ENCODE assay signal across 9 cellular contexts in the genomic region with DNA sequence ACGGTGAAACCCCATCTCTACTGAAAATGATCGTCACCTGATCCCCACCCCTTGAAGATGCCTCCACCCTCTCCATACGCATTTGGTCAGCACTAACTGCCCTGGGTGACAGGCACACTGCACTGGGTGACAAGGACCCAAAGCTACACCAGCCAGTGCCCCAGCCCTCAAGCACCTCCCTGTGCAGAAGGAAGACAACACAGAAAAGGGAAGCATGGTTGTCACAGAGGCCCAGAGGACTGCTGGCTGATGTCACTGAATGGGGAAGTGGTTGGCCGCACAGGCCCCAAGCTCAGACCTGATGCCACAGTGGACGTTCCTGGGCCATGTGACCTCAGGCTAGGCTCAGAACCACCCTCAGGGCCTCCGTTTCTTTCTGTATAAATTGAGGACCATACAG. TPM values are rescaled to one million over a fixed set of nuclear protein-coding genes. Genes with fewer than 3 reads are reported as not detected.
DNase-seq lines count a peak whose midpoint lies in the region; ATAC-seq, FAIRE-seq and TF ChIP-seq lines count a peak whose summit lies in the region.
"Had no signal": no experiment of that assay in that cellular context is flagged by ENCODE, and none has a peak within 500 bp of the region (broad histone marks: within the 10 kb centered on the region; RNA-seq: fewer than 3 reads in every experiment).

No MANE protein-coding gene starts in this region.

- no peaks in the 10 kb centered on the region for H3K79me1 ChIP-seq in neuronal stem cell (ENCODE audit: low read depth, low read length)

- RAD21 ChIA-PET in GM12878 (lab: Charles Lee; ENCODE audit: unreplicated experiment): interaction anchor here (0.7 to 4.1 kb wide), 6 partner anchors 10 to 180 kb away, joined by 3 to 25 read pairs (median 6); no protein-coding TSS in a partner anchor

- CTCF ChIA-PET in GM12878 (lab: Yijun Ruan, JAX): interaction anchor here (0.6 to 3.0 kb wide), 8 partner anchors 10 to 179 kb away, joined by 3 to 17 read pairs (median 7); no protein-coding TSS in a partner anchor
- CTCF ChIA-PET in activated naive CD4-positive, alpha-beta T cell treated with anti-CD3 and anti-CD28 coated beads for 36 hours (lab: Charles Lee): interaction anchor here (0.7 kb wide), 1 partner anchor 27 kb away, joined by 3 read pairs; no protein-coding TSS in a partner anchor

- TF ChIP-seq POLR2A in GM12878 (IDR thresholded peaks at IDR 0.05; ENCODE audit: low read depth, low read length): peak; percentile 77

- no peak for TF ChIP-seq RAD21 in GM12878 (IDR thresholded peaks at IDR 0.05; ENCODE audit: insufficient read depth, low read depth, low read length)

- no peak overlapping the region for H4K8ac ChIP-seq in neuronal stem cell (ENCODE audit: low read depth, low read length)

- FAIRE-seq in GM12878 (lab: Jason Lieb, UNC): peak; percentile 88
- FAIRE-seq: colon had no signal

- H2BK120ac ChIP-seq in neuronal stem cell (ENCODE audit: low read depth, low read length): no peak overlapping the region

- H3K9me3 Mint-ChIP-seq in activated naive CD4-positive, alpha-beta T cell treated with anti-CD3 and anti-CD28 coated beads for 36 hours: peaks cover 2% of the 10 kb centered on the region

- peaks cover 37% of the 10 kb centered on the region for H3K4me1 Mint-ChIP-seq in activated naive CD4-positive, alpha-beta T cell treated with anti-CD3 and anti-CD28 coated beads for 36 hours (ENCODE audit: low read depth)

- no peaks in the 10 kb centered on the region for H3K27me3 Mint-ChIP-seq in activated naive CD4-positive, alpha-beta T cell treated with anti-CD3 and anti-CD28 coated beads for 36 hours (ENCODE audit: low read depth)

- H3K36me3 ChIP-seq in GM06990 (ENCODE audit: control insufficient read depth, insufficient read depth, low read length): no peaks in the 10 kb centered on the region
- peaks cover 0 to 5% of the 10 kb centered on the region in 2 experiments; a peak in 2 of 4 replicates for H3K36me3 ChIP-seq in GM12878 (ENCODE audit: control insufficient read depth in 2 of 2, insufficient read depth in 2 of 2, low read length in 1 of 2)
- H3K36me3 ChIP-seq in neuronal stem cell (replicated peaks in 1 of 2; ENCODE audit: control insufficient read depth in 2 of 2, insufficient read depth in 2 of 2, low read length in 2 of 2): peaks cover 13 to 39% of the 10 kb centered on the region in 2 donors

- H2AFZ ChIP-seq in GM12878 (ENCODE audit: control insufficient read depth, low read depth, low read length) (peak overlapping the region; percentile 37; the same call in 1 of the 2 replicates), neuronal stem cell (ENCODE audit: low read length) (no peak overlapping the region)

- H3K27me3 ChIP-seq in GM06990 (replicated peaks; ENCODE audit: control insufficient read depth, insufficient read depth, low read length): no peaks in the 10 kb centered on the region
- no peaks in the 10 kb centered on the region for H3K27me3 ChIP-seq in GM12878 (replicated peaks in 1 of 2; ENCODE audit: control insufficient read depth in 2 of 2, insufficient read depth in 2 of 2, low read length in 1 of 2)
- H3K27me3 ChIP-seq in neuronal stem cell (ENCODE audit: control insufficient read depth in 3 of 3, insufficient read depth in 3 of 3, low read depth in 1 of 3, low read length in 3 of 3): no peaks in the 10 kb centered on the region

- H3K9ac ChIP-seq in GM12878 (ENCODE audit: control insufficient read depth, insufficient read depth, low read length) (peak overlapping the region; percentile 24; the same call in 1 of the 2 replicates), neuronal stem cell (ENCODE audit: low read depth, low read length, poor library complexity) (no peak overlapping the region)

- peak; percentile 81 to 87 for TF ChIP-seq EP300 in GM12878 (IDR thresholded peaks at IDR 0.05; ENCODE audit: borderline replicate concordance in 1 of 2, control insufficient read depth in 1 of 2, low read depth in 2 of 2, low read length in 2 of 2)

- peak; percentile 48 for ATAC-seq in GM21381 (IDR thresholded peaks at IDR 0.05; ENCODE audit: unreplicated experiment)
- peak; percentile 40 for ATAC-seq in HG03565 (IDR thresholded peaks at IDR 0.05; ENCODE audit: unreplicated experiment)
- ATAC-seq in GM12878: peak; percentile 74

- H3K4me1 ChIP-seq in GM12878 (ENCODE audit: control insufficient read depth, insufficient read depth, low read length) (peaks cover 70% of the 10 kb centered on the region), neuronal stem cell (ENCODE audit: control insufficient read depth in 2 of 2, insufficient read depth in 1 of 2, low read depth in 1 of 2, low read length in 2 of 2) (peaks cover 9 to 17% of the 10 kb centered on the region in 2 donors)

- H3K4me2 ChIP-seq in GM12878 (ENCODE audit: control insufficient read depth, insufficient read depth): peak overlapping the region; percentile 31
- no peak overlapping the region for H3K4me2 ChIP-seq in neuronal stem cell (ENCODE audit: insufficient read depth, low read length, poor library complexity, severe bottlenecking)

- no peak overlapping the region for H3K4ac ChIP-seq in neuronal stem cell (ENCODE audit: low read length)

- in situ Hi-C loops in GM12878 (cut with MboI): no loop called here

- peak; percentile 80 for DNase-seq in GM06990 (ENCODE audit: extremely low read depth, insufficient read length)
- peak; percentile 90 for DNase-seq in GM12878 (ENCODE audit: low read depth, low spot score)
- DNase-seq in neuronal stem cell (ENCODE audit: low spot score): no peak
- no peak for DNase-seq in activated naive CD4-positive, alpha-beta T cell treated with anti-CD3 and anti-CD28 coated beads, Interleukin-2, amount 50 U/mL, for 16 hours
- DNase-seq in activated naive CD4-positive, alpha-beta T cell treated with anti-CD3 and anti-CD28 coated beads for 36 hours: no peak
- DNase-seq in NCI-H345 treated with DMSO at 0.1 percent for 48 hours (lab: John Stamatoyannopoulos, UW; ENCODE audit: unreplicated experiment): no peak

- H3K14ac ChIP-seq in neuronal stem cell (ENCODE audit: low read length): no peak overlapping the region

- no peak for TF ChIP-seq CTCF in GM06990 (IDR thresholded peaks at IDR 0.05; ENCODE audit: insufficient read depth, low read length, poor library complexity, severe bottlenecking)
- no peak for TF ChIP-seq CTCF in GM12878 (IDR thresholded peaks at IDR 0.05 in 2 of 3, conservative IDR thresholded peaks at IDR 0.05 in 1 of 3; ENCODE audit: control insufficient read depth in 2 of 3, extremely low read depth in 1 of 3, insufficient read depth in 1 of 3, low read depth in 3 of 3, low read length in 3 of 3)

- no TSS peak for BruUV-seq in GM12878 (replicated peaks; lab: Mats Ljungman, UMichigan)

- H2BK12ac ChIP-seq in neuronal stem cell (ENCODE audit: low read length): no peak overlapping the region

- no peaks in the 10 kb centered on the region for H4K20me1 ChIP-seq in GM12878 (ENCODE audit: control insufficient read depth, insufficient read depth)

- H2AK5ac ChIP-seq in neuronal stem cell (ENCODE audit: low read depth, low read length): no peak overlapping the region

- POLR2A ChIA-PET in GM12878 (lab: Charles Lee): interaction anchor here (0.5 to 1.8 kb wide), 13 partner anchors 17 to 218 kb away, joined by 3 to 11 read pairs (median 4); partner anchors contain the start of genes MEPCE and ZCWPW1

- SMC1A ChIA-PET in GM12878 (lab: Charles Lee; ENCODE audit: uncharacterized antibody, unreplicated experiment): interaction anchor here (0.8 to 2.5 kb wide), 15 partner anchors 11 to 239 kb away, joined by 3 to 17 read pairs (median 4); partner anchors contain the start of gene PILRB

- H3K9me3 ChIP-seq in GM12878 (replicated peaks; ENCODE audit: control insufficient read depth, insufficient read depth, low read length) (no peaks in the 10 kb centered on the region), neuronal stem cell (replicated peaks in 1 of 2; ENCODE audit: control insufficient read depth in 2 of 2, insufficient read depth in 1 of 2, low read depth in 1 of 2, low read length in 2 of 2) (no peaks in the 10 kb centered on the region)

- no peak overlapping the region for H3K23ac ChIP-seq in neuronal stem cell (ENCODE audit: low read depth, low read length, poor library complexity)

- H3K36me3 Mint-ChIP-seq in activated naive CD4-positive, alpha-beta T cell treated with anti-CD3 and anti-CD28 coated beads for 36 hours (ENCODE audit: low read depth): peaks cover 26% of the 10 kb centered on the region

- H3K79me2 ChIP-seq in GM12878 (ENCODE audit: control insufficient read depth, insufficient read depth, low read length): peaks cover under 1% of the 10 kb centered on the region

- no peak overlapping the region for H3K18ac ChIP-seq in neuronal stem cell (ENCODE audit: low read length)

- intact Hi-C loops in GM12878 (cut with micrococcal nuclease; ENCODE audit: unreplicated experiment): loop anchor here (10.0 kb wide), 1 partner anchor 176 kb away; no protein-coding TSS in a partner anchor
- intact Hi-C loops in activated naive CD4-positive, alpha-beta T cell treated with anti-CD3 and anti-CD28 coated beads for 36 hours (cut with micrococcal nuclease): no loop called here

- H3K27ac ChIP-seq in GM12878 (ENCODE audit: control insufficient read depth, insufficient read depth) (peak overlapping the region; percentile 93), neuronal stem cell (replicated peaks; ENCODE audit: low read length) (no peak overlapping the region)

- H4K91ac ChIP-seq in neuronal stem cell (ENCODE audit: low read depth, low read length, poor library complexity): no peak overlapping the region

- 0% methylated on average over 6 of the region's 6 CpGs for WGBS in GM12878 (ENCODE audit: insufficient coverage, insufficient replicate concordance, low lambda C conversion rate, missing lambda C conversion rate)
- WGBS in neuronal stem cell (ENCODE audit: extremely low coverage in 2 of 2, insufficient read length in 2 of 2, insufficient replicate concordance in 1 of 2), 2 donors: no CpG with 5 or more reads among the region's 6 CpGs

- no peak overlapping the region for H3K27ac Mint-ChIP-seq in activated naive CD4-positive, alpha-beta T cell treated with anti-CD3 and anti-CD28 coated beads for 36 hours

- H3K4me3 Mint-ChIP-seq in activated naive CD4-positive, alpha-beta T cell treated with anti-CD3 and anti-CD28 coated beads for 36 hours: no peak overlapping the region

- H3K4me3 ChIP-seq in GM06990 (replicated peaks; ENCODE audit: low read depth, low read length) (no peak overlapping the region), GM12878 (no peak overlapping the region), neuronal stem cell (ENCODE audit: low read length in 2 of 2) (no peak overlapping the region)

- peak overlapping the region; percentile 4 for H2BK5ac ChIP-seq in neuronal stem cell (ENCODE audit: low read length)

- no peak overlapping the region for H2BK15ac ChIP-seq in neuronal stem cell (ENCODE audit: low read length)

RNA-seq across cellular contexts. Expression of gene PILRA, which starts 4.2 kb away (rescaled TPM):
- 51.4 and 53.5 TPM in 2 replicates for total RNA-seq in GM12878 (2013; cell fraction: nucleolus; rRNA removed)
- total RNA-seq in GM12878 (2014; rRNA removed) (9.0 and 10.1 TPM in 2 replicates), GM12878 (2014; rRNA removed; fragmentation: Illumina TruSeq; extraction: Trizol) (10.8 and 11.1 TPM in 2 replicates), GM12878 (2021) (7.0 and 7.5 TPM in 2 replicates)
- 2.1 TPM for polyA plus RNA-seq in GM12878 (2011; ENCODE audit: low read depth)
- polyA plus RNA-seq in GM12878 (2011; rRNA removed) (30.2 and 43.3 TPM in 2 replicates), GM12878 (2014; fragmentation: Illumina TruSeq; extraction: Trizol) (12.0 and 14.2 TPM in 2 replicates), GM12878 (2014; fragmentation: Nextera tagmentation; extraction: Ambion mirVana) (10 to 100 TPM; 12.2 to 13.5 TPM), GM12878 (2014; rRNA removed) (12.7 and 15.2 TPM in 2 replicates), GM12878 (2016; fragmentation: Nextera tagmentation; extraction: Ambion mirVana) (1 to 10 TPM; 6.6 to 7.2 TPM)
- 77.4 and 79.8 TPM in 2 replicates for polyA plus RNA-seq in GM12878 (2011; cell fraction: cytosol; rRNA removed)
- polyA plus RNA-seq in GM12878 (2011; cell fraction: nucleus; rRNA removed): 35.6 and 39.5 TPM in 2 replicates
- 4.9 and 7.0 TPM in 2 replicates for polyA plus RNA-seq in GM12878 (2012)
- 37.6 and 58.1 TPM in 2 replicates for polyA minus RNA-seq in GM12878 (2011; rRNA and poly(A)+ RNA removed)
- 8.8 and 9.1 TPM in 2 replicates for polyA minus RNA-seq in GM12878 (2011; cell fraction: cytosol; rRNA and poly(A)+ RNA removed)
- 28.2 and 40.5 TPM in 2 replicates for polyA minus RNA-seq in GM12878 (2011; cell fraction: nucleus; rRNA and poly(A)+ RNA removed)
- 4.9 TPM for polyA plus RNA-seq in neuronal stem cell (2013, experiment 1 of 2)
- polyA plus RNA-seq in neuronal stem cell (2013, experiment 2 of 2): 5.1 TPM
- under 1 TPM; 0.27 to 0.29 TPM for total RNA-seq in activated naive CD4-positive, alpha-beta T cell treated with anti-CD3 and anti-CD28 coated beads for 36 hours

RNA-seq across cellular contexts. Expression of gene PILRB, which starts 11.2 kb away (rescaled TPM):
- 77.2 and 88.6 TPM in 2 replicates for total RNA-seq in GM12878 (2013; cell fraction: nucleolus; rRNA removed)
- total RNA-seq in GM12878 (2014; rRNA removed) (23.9 and 24.0 TPM in 2 replicates), GM12878 (2014; rRNA removed; fragmentation: Illumina TruSeq; extraction: Trizol) (13.2 TPM in 2 replicates), GM12878 (2021) (23.1 and 24.1 TPM in 2 replicates)
- 5.1 TPM for polyA plus RNA-seq in GM12878 (2011; ENCODE audit: low read depth)
- polyA plus RNA-seq in GM12878 (2011; rRNA removed) (14.9 and 35.9 TPM in 2 replicates), GM12878 (2014; fragmentation: Illumina TruSeq; extraction: Trizol) (16.9 and 26.5 TPM in 2 replicates), GM12878 (2014; fragmentation: Nextera tagmentation; extraction: Ambion mirVana) (1 to 10 TPM; 2.6 to 5.6 TPM), GM12878 (2014; rRNA removed) (50.3 and 55.4 TPM in 2 replicates), GM12878 (2016; fragmentation: Nextera tagmentation; extraction: Ambion mirVana) (10 to 100 TPM; 18.6 to 20.1 TPM)
- polyA plus RNA-seq in GM12878 (2011; cell fraction: cytosol; rRNA removed): 25.1 and 44.7 TPM in 2 replicates
- 499 and 556 TPM in 2 replicates for polyA plus RNA-seq in GM12878 (2011; cell fraction: nucleus; rRNA removed)
- 15.1 and 17.8 TPM in 2 replicates for polyA plus RNA-seq in GM12878 (2012)
- polyA minus RNA-seq in GM12878 (2011; rRNA and poly(A)+ RNA removed): 8.9 and 25.0 TPM in 2 replicates
- 4.8 and 5.7 TPM in 2 replicates for polyA minus RNA-seq in GM12878 (2011; cell fraction: cytosol; rRNA and poly(A)+ RNA removed)
- 26.7 and 66.3 TPM in 2 replicates for polyA minus RNA-seq in GM12878 (2011; cell fraction: nucleus; rRNA and poly(A)+ RNA removed)
- 19.3 TPM for polyA plus RNA-seq in neuronal stem cell (2013, experiment 1 of 2)
- 18.7 TPM for polyA plus RNA-seq in neuronal stem cell (2013, experiment 2 of 2)
- 10 to 100 TPM; 30.5 to 31.4 TPM for total RNA-seq in activated naive CD4-positive, alpha-beta T cell treated with anti-CD3 and anti-CD28 coated beads for 36 hours

RNA-seq across cellular contexts. Expression of gene ZCWPW1, which starts 59.4 kb away (rescaled TPM):
- 6.6 and 6.8 TPM in 2 replicates for total RNA-seq in GM12878 (2013; cell fraction: nucleolus; rRNA removed)
- total RNA-seq in GM12878 (2014; rRNA removed): 2.5 and 3.8 TPM in 2 replicates
- 3.8 and 4.4 TPM in 2 replicates for total RNA-seq in GM12878 (2014; rRNA removed; fragmentation: Illumina TruSeq; extraction: Trizol)
- total RNA-seq in GM12878 (2021): 3.3 and 3.7 TPM in 2 replicates
- 4.2 TPM for polyA plus RNA-seq in GM12878 (2011; ENCODE audit: low read depth)
- 2.9 and 4.6 TPM in 2 replicates for polyA plus RNA-seq in GM12878 (2011; rRNA removed)
- 2.3 and 3.0 TPM in 2 replicates for polyA plus RNA-seq in GM12878 (2011; cell fraction: cytosol; rRNA removed)
- 6.2 and 7.2 TPM in 2 replicates for polyA plus RNA-seq in GM12878 (2011; cell fraction: nucleus; rRNA removed)
- polyA plus RNA-seq in GM12878 (2012): 3.7 and 4.0 TPM in 2 replicates
- polyA plus RNA-seq in GM12878 (2014; fragmentation: Illumina TruSeq; extraction: Trizol): 3.9 and 4.3 TPM in 2 replicates
- 1 to 10 TPM; 1.3 to 2.3 TPM for polyA plus RNA-seq in GM12878 (2014; fragmentation: Nextera tagmentation; extraction: Ambion mirVana)
- 4.4 and 5.1 TPM in 2 replicates for polyA plus RNA-seq in GM12878 (2014; rRNA removed)
- 1 to 10 TPM; 3.5 to 3.9 TPM for polyA plus RNA-seq in GM12878 (2016; fragmentation: Nextera tagmentation; extraction: Ambion mirVana)
- polyA minus RNA-seq in GM12878 (2011; rRNA and poly(A)+ RNA removed): 1.5 and 2.0 TPM in 2 replicates
- polyA minus RNA-seq in GM12878 (2011; cell fraction: cytosol; rRNA and poly(A)+ RNA removed): 1.3 and 2.1 TPM in 2 replicates
- 1.8 and 1.9 TPM in 2 replicates for polyA minus RNA-seq in GM12878 (2011; cell fraction: nucleus; rRNA and poly(A)+ RNA removed)
- 2.3 TPM for polyA plus RNA-seq in neuronal stem cell (2013, experiment 1 of 2)
- polyA plus RNA-seq in neuronal stem cell (2013, experiment 2 of 2): 2.5 TPM
- 1 to 10 TPM; 3.5 to 5.2 TPM for total RNA-seq in activated naive CD4-positive, alpha-beta T cell treated with anti-CD3 and anti-CD28 coated beads for 36 hours

Comparison
In these comparisons a context has a peak if more than half of its experiments do, and no peak if none do; other contexts are left out.
1. DNase-seq: peak in GM06990 (single experiment) and GM12878 (single experiment); none in neuronal stem cell (single experiment), activated naive CD4-positive, alpha-beta T cell treated with anti-CD3 and anti-CD28 coated beads, Interleukin-2, amount 50 U/mL, for 16 hours (single experiment), activated naive CD4-positive, alpha-beta T cell treated with anti-CD3 and anti-CD28 coated beads for 36 hours (single experiment) and NCI-H345 treated with DMSO at 0.1 percent for 48 hours (single experiment).
2. RNA of gene PILRA, which starts 4.2 kb away (total RNA-seq): 7.0 to 53.5 TPM in GM12878; 0.27 to 0.29 TPM in activated naive CD4-positive, alpha-beta T cell treated with anti-CD3 and anti-CD28 coated beads for 36 hours; every median in the first group is over 4 times any median in the second.
3. Peak in every context shown above with its lines, with median percentiles within 50 percentile points of each other: ATAC-seq.